Comparison of ENCODE assay signal across 1 cellular context in genomic region chr4:83013420-83013867, GRCh38.
TF ChIP-seq lines count a peak whose summit lies in the region.

No MANE protein-coding gene starts in this region.

TF ChIP-seq in WTC11, 78 proteins besides CTCF, POLR2A, EP300 and RAD21 (continued from another document):
- TF ChIP-seq, protein P1, sequence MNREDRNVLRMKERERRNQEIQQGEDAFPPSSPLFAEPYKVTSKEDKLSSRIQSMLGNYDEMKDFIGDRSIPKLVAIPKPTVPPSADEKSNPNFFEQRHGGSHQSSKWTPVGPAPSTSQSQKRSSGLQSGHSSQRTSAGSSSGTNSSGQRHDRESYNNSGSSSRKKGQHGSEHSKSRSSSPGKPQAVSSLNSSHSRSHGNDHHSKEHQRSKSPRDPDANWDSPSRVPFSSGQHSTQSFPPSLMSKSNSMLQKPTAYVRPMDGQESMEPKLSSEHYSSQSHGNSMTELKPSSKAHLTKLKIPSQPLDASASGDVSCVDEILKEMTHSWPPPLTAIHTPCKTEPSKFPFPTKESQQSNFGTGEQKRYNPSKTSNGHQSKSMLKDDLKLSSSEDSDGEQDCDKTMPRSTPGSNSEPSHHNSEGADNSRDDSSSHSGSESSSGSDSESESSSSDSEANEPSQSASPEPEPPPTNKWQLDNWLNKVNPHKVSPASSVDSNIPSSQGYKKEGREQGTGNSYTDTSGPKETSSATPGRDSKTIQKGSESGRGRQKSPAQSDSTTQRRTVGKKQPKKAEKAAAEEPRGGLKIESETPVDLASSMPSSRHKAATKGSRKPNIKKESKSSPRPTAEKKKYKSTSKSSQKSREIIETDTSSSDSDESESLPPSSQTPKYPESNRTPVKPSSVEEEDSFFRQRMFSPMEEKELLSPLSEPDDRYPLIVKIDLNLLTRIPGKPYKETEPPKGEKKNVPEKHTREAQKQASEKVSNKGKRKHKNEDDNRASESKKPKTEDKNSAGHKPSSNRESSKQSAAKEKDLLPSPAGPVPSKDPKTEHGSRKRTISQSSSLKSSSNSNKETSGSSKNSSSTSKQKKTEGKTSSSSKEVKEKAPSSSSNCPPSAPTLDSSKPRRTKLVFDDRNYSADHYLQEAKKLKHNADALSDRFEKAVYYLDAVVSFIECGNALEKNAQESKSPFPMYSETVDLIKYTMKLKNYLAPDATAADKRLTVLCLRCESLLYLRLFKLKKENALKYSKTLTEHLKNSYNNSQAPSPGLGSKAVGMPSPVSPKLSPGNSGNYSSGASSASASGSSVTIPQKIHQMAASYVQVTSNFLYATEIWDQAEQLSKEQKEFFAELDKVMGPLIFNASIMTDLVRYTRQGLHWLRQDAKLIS (CRISPR knock-in tag; IDR thresholded peaks at IDR 0.05; ENCODE audit: borderline replicate concordance): no peak
- TF ChIP-seq FOXJ3 (CRISPR knock-in tag; IDR thresholded peaks at IDR 0.05; ENCODE audit: borderline replicate concordance) (no peak), ETV6 (CRISPR knock-in tag; IDR thresholded peaks at IDR 0.05) (no peak), CREB1 (CRISPR knock-in tag; IDR thresholded peaks at IDR 0.05) (no peak)
